8 cellular contexts compared by ENCODE assay signal in the genomic region with DNA sequence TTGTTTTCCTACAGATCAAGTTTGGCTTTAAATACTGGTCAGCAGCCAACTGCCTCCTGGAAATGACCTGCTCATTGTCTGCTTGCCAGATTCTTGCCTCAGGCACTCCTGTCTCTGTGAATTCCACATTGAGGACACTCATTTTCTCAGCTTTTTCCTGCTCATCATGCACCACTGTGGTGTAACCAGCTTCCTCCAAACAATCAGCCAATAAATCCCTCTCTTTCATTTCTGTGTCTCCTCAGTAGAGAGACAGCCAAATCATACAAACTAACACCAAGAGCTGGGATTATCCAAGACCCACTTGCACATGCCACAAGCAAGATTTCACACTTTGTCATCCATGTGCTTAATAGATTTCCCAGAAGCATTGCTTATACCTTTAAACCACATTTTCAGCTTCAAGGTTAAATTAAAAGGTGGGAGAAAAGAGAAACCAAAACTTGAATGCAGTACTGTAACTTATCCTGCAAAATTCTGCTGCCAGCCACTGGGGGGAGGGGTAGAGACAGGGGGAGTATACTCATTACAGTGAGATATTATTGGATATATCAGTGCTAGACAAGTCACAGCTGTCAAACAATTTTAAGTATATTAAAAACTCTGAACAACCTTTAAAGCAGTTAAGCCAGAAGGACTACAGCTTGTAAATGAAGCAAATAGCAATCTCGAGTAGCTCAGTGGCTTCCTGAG.
DNase-seq lines count a peak whose midpoint lies in the region; ATAC-seq, FAIRE-seq and TF ChIP-seq lines count a peak whose summit lies in the region.

No MANE protein-coding gene starts in this region.

- H3K27ac ChIP-seq in Panc1 (ENCODE audit: low read length) (no peak overlapping the region), left lung (peak overlapping the region; percentile 65 to 80)

- peak; percentile 97 for FAIRE-seq in bronchial epithelial cell (lab: Jason Lieb, UNC)

- H3K36me3 ChIP-seq in Panc1 (ENCODE audit: control insufficient read depth, insufficient read depth, low read length), result no peaks in the 10 kb centered on the region
- H3K36me3 ChIP-seq in bronchial epithelial cell (ENCODE audit: control insufficient read depth, insufficient read depth, low read length), result no peaks in the 10 kb centered on the region
- H3K36me3 ChIP-seq in left lung, result no peaks in the 10 kb centered on the region

- H3K9me3 ChIP-seq in Panc1 (ENCODE audit: control insufficient read depth, insufficient read depth, low read depth, low read length) (no peaks in the 10 kb centered on the region), left lung (no peaks in the 10 kb centered on the region)

- DNase-seq in D341Med (ENCODE audit: low spot score), result peak; percentile 62
- DNase-seq in HCEC 1CT, result peak; percentile 83
- peak; percentile 13 for DNase-seq in Panc1 (ENCODE audit: low read depth, low spot score)
- DNase-seq in bronchial epithelial cell (ENCODE audit: low read depth), result peak; percentile 92
- peak in 1 of 2 donors; percentile 40 for DNase-seq in left lung
- DNase-seq in stimulated activated naive CD8-positive, alpha-beta T cell treated with anti-CD3 and anti-CD28 coated beads, Interleukin-15, Interleukin-2, amounts not matched to agents 100 U/mL and 50 U/mL, for 24 hours, result peak; percentile 18
- DNase-seq in GF-D8 (lab: John Stamatoyannopoulos, UW), result no peak

- peak; percentile 12; the same call in 1 of the 2 replicates for TF ChIP-seq CTCF in Panc1 (IDR thresholded peaks at IDR 0.05)
- peak; percentile 3 for TF ChIP-seq CTCF in bronchial epithelial cell (IDR thresholded peaks at IDR 0.05; ENCODE audit: insufficient read depth, low read length, severe bottlenecking)
- TF ChIP-seq CTCF in left lung (IDR thresholded peaks at IDR 0.05), result no peak

- in situ Hi-C loops in Panc1 (cut with HindIII; ENCODE audit: low pct_unique_long_range_greater_than_20kb, low sequenced_read_pairs), result no loop called here

- intact Hi-C loops in Panc1 (cut with micrococcal nuclease; ENCODE audit: unreplicated experiment), result no loop called here
- intact Hi-C loops in left lung (cut with DNase I), result no loop called here

- H3K27me3 ChIP-seq in Panc1 (ENCODE audit: control insufficient read depth, insufficient read depth, low read length) (no peaks in the 10 kb centered on the region), bronchial epithelial cell (ENCODE audit: control insufficient read depth, insufficient read depth, low read length) (no peaks in the 10 kb centered on the region), left lung (no peaks in the 10 kb centered on the region)

- CTCF ChIA-PET in Panc1 (lab: Charles Lee), result no interaction called here

- ATAC-seq in Panc1, result peak; percentile 62; the same call in 1 of the 2 replicates
- peak; percentile 65 for ATAC-seq in left lung
- no peak for ATAC-seq in stimulated activated naive CD8-positive, alpha-beta T cell treated with anti-CD3 and anti-CD28 coated beads, Interleukin-15, Interleukin-2, amounts not matched to agents 100 U/mL and 50 U/mL, for 24 hours
- ATAC-seq in GM21717 (IDR thresholded peaks at IDR 0.05; ENCODE audit: unreplicated experiment), result no peak

- BruUV-seq in Panc1 (replicated peaks; lab: Mats Ljungman, UMichigan), result no TSS peak

- H3K4me3 ChIP-seq in Panc1 (ENCODE audit: low read depth in 2 of 2, low read length in 2 of 2) (peak overlapping the region in 1 of 2 experiments; percentile 21; a peak in 3 of 4 replicates), bronchial epithelial cell (ENCODE audit: low read depth, low read length) (no peak overlapping the region), left lung (no peak overlapping the region)

- peaks cover 15% of the 10 kb centered on the region for H3K4me1 ChIP-seq in Panc1 (ENCODE audit: control insufficient read depth, insufficient read depth, low read length)
- H3K4me1 ChIP-seq in left lung, result peaks cover 34 to 39% of the 10 kb centered on the region in 2 donors

- POLR2A ChIA-PET in Panc1 (lab: Charles Lee), result interaction anchor here (0.6 kb wide), 1 partner anchor 188 kb away, joined by 4 read pairs; no protein-coding TSS in a partner anchor

Comparison
In these comparisons a context has a peak if more than half of its experiments do, and no peak if none do; other contexts are left out.
1. ATAC-seq: peak in Panc1 (single experiment) and left lung (single experiment); none in stimulated activated naive CD8-positive, alpha-beta T cell treated with anti-CD3 and anti-CD28 coated beads, Interleukin-15, Interleukin-2, amounts not matched to agents 100 U/mL and 50 U/mL, for 24 hours (single experiment) and GM21717 (single experiment).
2. CTCF ChIP-seq: peak in Panc1 (single experiment) and bronchial epithelial cell (single experiment); none in left lung (0 of 2).